Comparison of ENCODE assay signal across 22 cellular contexts in the genomic region with DNA sequence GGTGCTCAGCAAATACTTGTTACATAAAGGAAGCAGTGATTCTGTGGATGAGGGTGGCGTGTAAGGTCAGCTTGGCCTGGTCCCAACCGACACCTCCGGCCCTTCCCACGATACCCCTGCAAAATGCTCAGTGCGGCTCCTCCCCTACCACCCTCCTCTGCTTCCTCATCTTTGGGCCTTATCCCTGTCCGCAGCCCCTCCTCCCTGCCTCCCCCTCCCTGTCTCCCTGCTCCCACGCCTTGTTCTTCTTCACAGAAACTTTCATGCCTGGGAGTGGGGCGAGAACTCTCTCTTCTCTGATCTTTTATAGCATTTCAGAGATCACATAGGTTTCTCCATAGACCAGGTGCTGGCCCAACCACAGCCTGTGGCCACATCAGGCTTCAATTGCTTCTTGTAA.
A peak's percentile ranks its signal among the peaks of the same experiment; 100 is the strongest.
DNase-seq lines count a peak whose midpoint lies in the region; ATAC-seq and TF ChIP-seq lines count a peak whose summit lies in the region.
"Had no signal": no experiment of that assay in that cellular context is flagged by ENCODE, and none has a peak within 500 bp of the region (broad histone marks: within the 10 kb centered on the region; RNA-seq: fewer than 3 reads in every experiment).

No MANE protein-coding gene starts in this region.

- intact Hi-C loops in sigmoid colon (cut with DNase I), result no loop called here
- intact Hi-C loops in heart right ventricle (cut with DNase I), result no loop called here

- H3K27me3 ChIP-seq in sigmoid colon (peaks cover 0 to 12% (median 0%) of the 10 kb centered on the region in 3 donors), heart right ventricle (peaks cover 0 to 42% (median 13%) of the 10 kb centered on the region in 7 donors)
- H3K27me3 ChIP-seq: BLaER1 treated with 17β-estradiol and CSF1 and Interleukin-3, amounts not matched to agents 10 nM and 100 nM had no signal

- no peak for TF ChIP-seq POLR2A in sigmoid colon (IDR thresholded peaks at IDR 0.05)

- H3K9me3 Mint-ChIP-seq in neural crest cell, result no peaks in the 10 kb centered on the region
- H3K9me3 Mint-ChIP-seq: CD8-positive, alpha-beta memory T cell; HFFc6; IgD-negative memory B cell had no signal

- H3K36me3 Mint-ChIP-seq in neural crest cell (ENCODE audit: low read depth), result no peaks in the 10 kb centered on the region
- H3K36me3 Mint-ChIP-seq: CD8-positive, alpha-beta memory T cell; IgD-negative memory B cell had no signal

- H3K36me3 ChIP-seq in sigmoid colon (no peaks in the 10 kb centered on the region), heart right ventricle (no peaks in the 10 kb centered on the region)
- H3K36me3 ChIP-seq: BLaER1 treated with 17β-estradiol and CSF1 and Interleukin-3, amounts not matched to agents 10 nM and 100 nM had no signal

- TF ChIP-seq CTCF in neural crest cell (conservative IDR thresholded peaks at IDR 0.05), result no peak
- TF ChIP-seq CTCF in sigmoid colon (IDR thresholded peaks at IDR 0.05), result no peak
- no peak for TF ChIP-seq CTCF in heart right ventricle (IDR thresholded peaks at IDR 0.05)

- no peak overlapping the region for H3K4me3 Mint-ChIP-seq in neural crest cell
- H3K4me3 Mint-ChIP-seq: B cell; CD4-positive, CD25-positive, alpha-beta regulatory T cell; CD8-positive, alpha-beta memory T cell; HFFc6 had no signal

- 65 to 74% methylated on average over 8 of the region's 8 CpGs for WGBS in sigmoid colon, 2 donors
- 68 to 70% methylated on average over 8 of the region's 8 CpGs for WGBS in heart right ventricle, 2 donors

- H3K4me1 Mint-ChIP-seq in neural crest cell, result no peaks in the 10 kb centered on the region
- H3K4me1 Mint-ChIP-seq: B cell; CD8-positive, alpha-beta memory T cell; IgD-negative memory B cell had no signal

- peak overlapping the region; percentile 13 for H3K27ac ChIP-seq in angular gyrus (ENCODE audit: low read depth, low read length)
- H3K27ac ChIP-seq in cingulate gyrus (ENCODE audit: low read depth, low read length), result peak overlapping the region; percentile 34
- peak overlapping the region; percentile 30 for H3K27ac ChIP-seq in temporal lobe (ENCODE audit: low read depth, low read length)
- H3K27ac ChIP-seq in sigmoid colon, result no peak overlapping the region
- H3K27ac ChIP-seq in heart right ventricle, result no peak overlapping the region
- H3K27ac ChIP-seq: BLaER1 treated with 17β-estradiol and CSF1 and Interleukin-3, amounts not matched to agents 10 nM and 100 nM; GM23248 had no signal

- no peaks in the 10 kb centered on the region for H3K4me1 ChIP-seq in sigmoid colon
- no peaks in the 10 kb centered on the region for H3K4me1 ChIP-seq in heart right ventricle
- H3K4me1 ChIP-seq: BLaER1 treated with 17β-estradiol and CSF1 and Interleukin-3, amounts not matched to agents 10 nM and 100 nM had no signal

- no peak for TF ChIP-seq EP300 in sigmoid colon (IDR thresholded peaks at IDR 0.05)

- H3K9me3 ChIP-seq in sigmoid colon (no peaks in the 10 kb centered on the region), heart right ventricle (no peaks in the 10 kb centered on the region)
- H3K9me3 ChIP-seq: BLaER1 treated with 17β-estradiol and CSF1 and Interleukin-3, amounts not matched to agents 10 nM and 100 nM had no signal

- H3K27ac Mint-ChIP-seq in neural crest cell (ENCODE audit: unreplicated experiment), result peak overlapping the region; percentile 57
- H3K27ac Mint-ChIP-seq: B cell, HFFc6, IgD-negative memory B cell had no signal

- H3K4me3 ChIP-seq in sigmoid colon (no peak overlapping the region), heart right ventricle (no peak overlapping the region)
- H3K4me3 ChIP-seq: BLaER1 treated with 17β-estradiol and CSF1 and Interleukin-3, amounts not matched to agents 10 nM and 100 nM; GM12878; GM23248 had no signal

- H3K27me3 Mint-ChIP-seq in neural crest cell (ENCODE audit: low read depth), result peaks cover 38% of the 10 kb centered on the region

- no peak for DNase-seq in neural crest cell (ENCODE audit: low read depth, low spot score)
- no peak for DNase-seq in sigmoid colon
- no peak for DNase-seq in heart right ventricle
- no peak for DNase-seq in effector CD4-positive, alpha-beta T cell
- DNase-seq: CD4-positive, CD25-positive, alpha-beta regulatory T cell; CD8-positive, alpha-beta memory T cell; COR-L47; DMS 273 treated with DMSO at 0.1 percent for 48 hours; DMS53; DND-41; EL; HCEC 1CT; HFFc6 had no signal

- no peak for ATAC-seq in heart right ventricle
- ATAC-seq: GM12878, HepG2 had no signal

Comparison
In these comparisons a context has a peak if more than half of its experiments do, and no peak if none do; other contexts are left out.
1. H3K27ac ChIP-seq: peak in angular gyrus (single experiment), cingulate gyrus (single experiment) and temporal lobe (single experiment); none in sigmoid colon (0 of 4) and heart right ventricle (0 of 10).